In the genomic region with DNA sequence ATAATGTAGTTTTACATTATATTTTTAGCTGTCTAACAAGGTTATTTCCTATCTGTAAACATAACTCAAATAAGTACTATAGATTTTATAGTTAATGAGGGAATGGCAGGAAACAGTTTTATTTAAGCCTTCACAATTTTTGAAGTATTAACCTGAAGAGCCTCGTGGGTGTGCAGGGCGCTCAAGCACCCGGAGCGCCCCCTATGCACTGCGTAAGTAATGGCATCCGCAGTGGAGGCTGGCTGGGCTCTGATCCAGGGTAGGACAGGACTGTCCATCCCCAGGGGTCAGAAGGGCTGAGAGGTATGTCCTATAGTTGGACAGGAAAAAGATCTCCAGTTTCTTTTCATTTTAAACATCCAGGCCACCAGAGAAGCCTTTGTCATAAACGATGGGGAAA, we compare ENCODE assay signal across 13 cellular contexts. TPM values are rescaled to one million over a fixed set of nuclear protein-coding genes. Genes with fewer than 3 reads are reported as not detected.
DNase-seq lines count a peak whose midpoint lies in the region; ATAC-seq, FAIRE-seq and TF ChIP-seq lines count a peak whose summit lies in the region.
"Had no signal": no experiment of that assay in that cellular context is flagged by ENCODE, and none has a peak within 500 bp of the region (broad histone marks: within the 10 kb centered on the region; RNA-seq: fewer than 3 reads in every experiment).

No MANE protein-coding gene starts in this region.

- TF ChIP-seq CTCF in H1 (IDR thresholded peaks at IDR 0.05; ENCODE audit: control extremely low read depth in 1 of 3, insufficient read depth in 1 of 3, low read depth in 1 of 3, low read length in 3 of 3) (peak; percentile 82 to 93 (median 84)), psoas muscle (IDR thresholded peaks at IDR 0.05) (peak; percentile 16)

- peak; percentile 65 to 72 for TF ChIP-seq RAD21 in H1 (IDR thresholded peaks at IDR 0.05 in 1 of 2, conservative IDR thresholded peaks at IDR 0.05 in 1 of 2; ENCODE audit: low read depth in 2 of 2, low read length in 2 of 2)

- CTCF ChIA-PET in H1 (lab: Charles Lee; ENCODE audit: partially characterized antibody): interaction anchor here (0.6 to 9.4 kb wide), 30 partner anchors 9 to 411 kb away, joined by 3 to 87 read pairs (median 5); no protein-coding TSS in a partner anchor

- no peak overlapping the region for H3K14ac ChIP-seq in H1 (ENCODE audit: insufficient read length)

- POLR2A ChIA-PET in H1 (lab: Charles Lee; ENCODE audit: partially characterized antibody): no interaction called here

- ATAC-seq in psoas muscle: no peak

- H3K9me3 ChIP-seq in H1 (ENCODE audit: insufficient read depth in 2 of 2, low read depth in 1 of 2, low read length in 1 of 2) (no peaks in the 10 kb centered on the region), psoas muscle (no peaks in the 10 kb centered on the region)
- H3K9me3 ChIP-seq: pancreas had no signal

- intact Hi-C loops in psoas muscle (cut with DNase I): loop anchor here (5.0 to 10.0 kb wide), 2 partner anchors 128 to 399 kb away; no protein-coding TSS in a partner anchor

- peaks cover 11% of the 10 kb centered on the region; the same call in 1 of the 2 replicates for H3K23me2 ChIP-seq in H1 (ENCODE audit: low read depth, low read length)

- no peak overlapping the region for H3K23ac ChIP-seq in H1 (ENCODE audit: insufficient read length)

- peaks cover 56 to 84% (median 75%) of the 10 kb centered on the region in 4 experiments for H3K27me3 ChIP-seq in H1 (replicated peaks in 1 of 4; ENCODE audit: control insufficient read depth in 3 of 4, extremely low read depth in 1 of 4, insufficient read depth in 3 of 4, low read length in 3 of 4)
- H3K27me3 ChIP-seq in psoas muscle (ENCODE audit: insufficient read depth in 3 of 3, low read length in 2 of 3): peaks cover 3 to 97% (median 36%) of the 10 kb centered on the region in 3 donors

- no peak overlapping the region for H4K91ac ChIP-seq in H1 (replicated peaks; ENCODE audit: insufficient read length, low read length)

- H2BK20ac ChIP-seq in H1 (ENCODE audit: low read length): no peak overlapping the region

- H3K4me2 ChIP-seq in H1 (ENCODE audit: insufficient read depth in 1 of 2, low read depth in 2 of 2, low read length in 2 of 2): no peak overlapping the region

- H4K8ac ChIP-seq in H1 (ENCODE audit: extremely low read depth, insufficient read depth, low read length): no peak overlapping the region

- no peak overlapping the region for H3K56ac ChIP-seq in H1 (replicated peaks; ENCODE audit: insufficient read length, low read depth, low read length)

- no peaks in the 10 kb centered on the region for H3K79me2 ChIP-seq in H1 (ENCODE audit: control insufficient read depth in 1 of 2, insufficient read depth in 2 of 2, low read length in 2 of 2)

- DNase-seq in NCI-H82 (lab: John Stamatoyannopoulos, UW) (peak; percentile 60), NCI-H82 treated with DMSO at 0.1 percent for 48 hours (lab: John Stamatoyannopoulos, UW; ENCODE audit: unreplicated experiment) (no peak), NAMALWA (ENCODE audit: low spot score) (peak; percentile 30), H1 (ENCODE audit: low read depth in 1 of 2, low spot score in 2 of 2) (peak in 1 of 2 experiments; percentile 58), psoas muscle (no peak), GM12892 (ENCODE audit: insufficient read length) (no peak), NCI-H2029 (lab: John Stamatoyannopoulos, UW) (no peak), NCI-H2107 (lab: John Stamatoyannopoulos, UW) (no peak)
- DNase-seq: CD4-positive, alpha-beta memory T cell; pancreas had no signal

- H2BK5ac ChIP-seq in H1 (ENCODE audit: low read depth, low read length): no peak overlapping the region

- no peak overlapping the region for H2AFZ ChIP-seq in H1 (ENCODE audit: low read length)

- H2BK120ac ChIP-seq in H1 (replicated peaks; ENCODE audit: low read depth, low read length): no peak overlapping the region

- no peak overlapping the region for H3K4ac ChIP-seq in H1 (replicated peaks; ENCODE audit: insufficient read length, low read depth, low read length)

- no peak overlapping the region for H3K9ac ChIP-seq in H1 (replicated peaks in 1 of 4; ENCODE audit: extremely low read depth in 1 of 4, low read depth in 3 of 4, low read length in 3 of 4)

- no peak overlapping the region for H4K5ac ChIP-seq in H1 (ENCODE audit: insufficient read length, low read depth, low read length)

- no peak overlapping the region for H3K4me3 ChIP-seq in H1 (ENCODE audit: extremely low read depth in 1 of 4, insufficient read depth in 2 of 4, low read depth in 3 of 4, low read length in 4 of 4)
- H3K4me3 ChIP-seq in psoas muscle: no peak overlapping the region
- H3K4me3 ChIP-seq: pancreas had no signal

- H3K79me1 ChIP-seq in H1 (ENCODE audit: low read depth, low read length): no peaks in the 10 kb centered on the region

- H3K18ac ChIP-seq in H1 (ENCODE audit: extremely low read depth, low read length): no peak overlapping the region

- H3K4me1 ChIP-seq in H1 (replicated peaks in 1 of 4; ENCODE audit: control insufficient read depth in 3 of 4, insufficient read depth in 4 of 4, low read length in 3 of 4) (peaks cover 14 to 42% (median 20%) of the 10 kb centered on the region in 4 experiments), psoas muscle (peaks cover 20% of the 10 kb centered on the region)

- H3K27ac ChIP-seq in H1 (ENCODE audit: low read depth, low read length) (no peak overlapping the region), psoas muscle (no peak overlapping the region)
- H3K27ac ChIP-seq: pancreas had no signal

- peaks cover 0 to 2% (median 0%) of the 10 kb centered on the region in 4 experiments; a peak in 1 of 8 replicates for H3K36me3 ChIP-seq in H1 (ENCODE audit: control insufficient read depth in 2 of 4, insufficient read depth in 4 of 4, low read length in 3 of 4)
- H3K36me3 ChIP-seq in psoas muscle (ENCODE audit: insufficient read depth in 1 of 2, low read depth in 1 of 2): no peaks in the 10 kb centered on the region
- H3K36me3 ChIP-seq: pancreas had no signal

- no peak overlapping the region for H2BK15ac ChIP-seq in H1 (ENCODE audit: low read length)

- FAIRE-seq in H1 (lab: Jason Lieb, UNC) (no peak), GM12892 (lab: Jason Lieb, UNC) (no peak)
- FAIRE-seq: colon, pancreas had no signal

- H2AK5ac ChIP-seq in H1 (ENCODE audit: low read depth, low read length): no peak overlapping the region

- H4K20me1 ChIP-seq in H1 (replicated peaks in 1 of 2; ENCODE audit: control insufficient read depth in 1 of 2, insufficient read depth in 2 of 2, low read length in 2 of 2): peaks cover 11 to 15% of the 10 kb centered on the region in 2 experiments

- H2BK12ac ChIP-seq in H1 (ENCODE audit: low read depth, low read length): no peak overlapping the region

- TF ChIP-seq EP300 in H1 (IDR thresholded peaks at IDR 0.05; ENCODE audit: borderline replicate concordance in 1 of 2, low read depth in 2 of 2, low read length in 2 of 2): no peak

- 3% methylated on average over 7 of the region's 7 CpGs; no CpG with 5 or more reads in 1 of the 2 experiments for WGBS in H1 (ENCODE audit: extremely low coverage in 1 of 2, insufficient coverage in 1 of 2, insufficient read length in 1 of 2, insufficient replicate concordance in 2 of 2, low coverage in 1 of 2, low lambda C conversion rate in 2 of 2, missing lambda C conversion rate in 1 of 2), 2 experiments
- 28 to 39% (median 36%) methylated on average over 7 of the region's 7 CpGs for WGBS in psoas muscle, 3 donors

- TF ChIP-seq POLR2A in H1 (IDR thresholded peaks at IDR 0.05; ENCODE audit: control extremely low read depth in 1 of 2, low read depth in 2 of 2, low read length in 2 of 2) (no peak), GM12892 (IDR thresholded peaks at IDR 0.05; ENCODE audit: low read depth, low read length) (no peak)

TF ChIP-seq in H1, 55 proteins besides CTCF, POLR2A, EP300 and RAD21 (continues in another document):
- no peak for TF ChIP-seq RFX5 (IDR thresholded peaks at IDR 0.05; ENCODE audit: borderline replicate concordance, low read depth, low read length)
- no peak for TF ChIP-seq HDAC6 (IDR thresholded peaks at IDR 0.05; ENCODE audit: low read depth, low read length)
- peak in 1 of 2 experiments; percentile 31; a peak in 1 of 4 replicates for TF ChIP-seq HDAC2 (IDR thresholded peaks at IDR 0.05; ENCODE audit: borderline replicate concordance in 1 of 2, low read depth in 2 of 2, low read length in 2 of 2)
- TF ChIP-seq BACH1 (IDR thresholded peaks at IDR 0.05; ENCODE audit: low read length): no peak
- no peak for TF ChIP-seq ZNF274 (IDR thresholded peaks at IDR 0.05; ENCODE audit: borderline replicate concordance, extremely low read depth, low read length)
- no peak for TF ChIP-seq GTF2F1 (IDR thresholded peaks at IDR 0.05; ENCODE audit: borderline replicate concordance, low read depth, low read length)
- TF ChIP-seq RBBP5 (IDR thresholded peaks at IDR 0.05; ENCODE audit: borderline replicate concordance, low read depth, low read length): no peak
- no peak for TF ChIP-seq SP4 (IDR thresholded peaks at IDR 0.05; ENCODE audit: low read length)
- no peak for TF ChIP-seq TAF1 (IDR thresholded peaks at IDR 0.05; ENCODE audit: low read depth, low read length)
- no peak for TF ChIP-seq EZH2 (IDR thresholded peaks at IDR 0.05; ENCODE audit: low read depth, low read length, severe bottlenecking)
- TF ChIP-seq CREB1 (IDR thresholded peaks at IDR 0.05): 0 out of 2 replicates have a peak, but pooled peaks have one; percentile 22
- no peak for TF ChIP-seq KDM4A (IDR thresholded peaks at IDR 0.05; ENCODE audit: low read depth, low read length, severe bottlenecking)
- TF ChIP-seq, protein P1, sequence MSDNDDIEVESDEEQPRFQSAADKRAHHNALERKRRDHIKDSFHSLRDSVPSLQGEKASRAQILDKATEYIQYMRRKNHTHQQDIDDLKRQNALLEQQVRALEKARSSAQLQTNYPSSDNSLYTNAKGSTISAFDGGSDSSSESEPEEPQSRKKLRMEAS (IDR thresholded peaks at IDR 0.05): peak; percentile 25; the same call in 1 of the 2 replicates
- no peak for TF ChIP-seq TAF7 (optimal IDR thresholded peaks at IDR 0.05; ENCODE audit: borderline replicate concordance, low read depth, low read length)
- TF ChIP-seq SIX5 (IDR thresholded peaks at IDR 0.05; ENCODE audit: low read depth, low read length): no peak
- no peak for TF ChIP-seq CBX8 (IDR thresholded peaks at IDR 0.05; ENCODE audit: borderline replicate concordance, low read depth, low read length)

RNA-seq across cellular contexts. Expression of a gene that starts 8.2 kb away (rescaled TPM):
- total RNA-seq in H1 (2021; fragmentation: NEBNext Ultra II Directional; extraction: Animal tissue kit (Norgen Biotek cat#: 25700)): 0.89 and 1.2 TPM in 2 replicates
- 0.38 and 0.64 TPM in 2 replicates for polyA plus RNA-seq in H1 (2011; rRNA removed)
- 0.54 TPM for polyA plus RNA-seq in H1 (2011; cell fraction: cytosol; rRNA removed)
- polyA plus RNA-seq in H1 (2011; cell fraction: nucleus; rRNA removed): 0.74 TPM
- 0.53 to 0.94 TPM (median 0.74 TPM) in 4 replicates for polyA plus RNA-seq in H1 (2012, experiment 1 of 2)
- 0.68 TPM for polyA plus RNA-seq in H1 (2012, experiment 2 of 2)
- polyA plus RNA-seq in H1 (2013, experiment 1 of 2): 1.9 TPM
- 1.9 TPM for polyA plus RNA-seq in H1 (2013, experiment 2 of 2)
- 0.24 and 0.32 TPM in 2 replicates for polyA minus RNA-seq in H1 (2011; rRNA and poly(A)+ RNA removed)
- 0.88 TPM for polyA minus RNA-seq in H1 (2011; cell fraction: cytosol; rRNA and poly(A)+ RNA removed)
- 1.9 TPM for polyA minus RNA-seq in H1 (2011; cell fraction: nucleus; rRNA and poly(A)+ RNA removed)
- total RNA-seq in psoas muscle: not detected
- polyA plus RNA-seq in psoas muscle: not detected
- not detected for polyA plus RNA-seq in GM12892 (2012; ENCODE audit: missing spikeins)
- total RNA-seq: CD4-positive, alpha-beta memory T cell; pancreas; subcutaneous adipose tissue; T-helper 1 cell treated with Interleukin-12 subunit alpha and Interleukin-12 subunit beta and Interleukin-4 antibody, amounts not matched to agents 30 ng/mL and 1 ng/mL, for 36 hours had no signal
- polyA plus RNA-seq: CD4-positive, alpha-beta memory T cell; pancreas had no signal

Comparison
In these comparisons a context has a peak if more than half of its experiments do, and no peak if none do; other contexts are left out.
1. DNase-seq: peak in NCI-H82 (single experiment) and NAMALWA (single experiment); none in NCI-H82 treated with DMSO at 0.1 percent for 48 hours (single experiment), psoas muscle (0 of 2), GM12892 (single experiment), NCI-H2029 (single experiment) and NCI-H2107 (single experiment).